Comparison of ENCODE assay signal across 12 cellular contexts in the genomic region with DNA sequence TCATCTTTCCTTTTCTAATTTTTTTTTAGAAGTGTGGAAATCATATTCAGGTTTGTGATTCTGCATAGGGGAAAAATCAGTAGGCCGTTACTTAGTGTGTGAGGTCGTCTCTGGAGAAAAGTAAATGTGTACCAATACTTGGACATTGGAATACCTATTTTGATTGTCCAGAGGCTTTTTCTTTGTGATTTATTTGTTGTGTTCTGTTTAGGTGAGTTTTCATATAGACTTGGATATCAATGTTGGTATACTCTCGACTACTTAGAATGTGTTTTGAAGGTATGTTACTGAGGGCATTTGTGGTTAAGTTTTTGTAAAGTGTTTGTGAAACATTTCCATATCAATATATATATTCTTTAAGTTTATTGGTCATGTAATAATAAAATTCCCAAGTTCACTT. TPM values are rescaled to one million over a fixed set of nuclear protein-coding genes. Genes with fewer than 3 reads are reported as not detected.
DNase-seq lines count a peak whose midpoint lies in the region; ATAC-seq and TF ChIP-seq lines count a peak whose summit lies in the region.
"Had no signal": no experiment of that assay in that cellular context is flagged by ENCODE, and none has a peak within 500 bp of the region (broad histone marks: within the 10 kb centered on the region; RNA-seq: fewer than 3 reads in every experiment).

No MANE protein-coding gene starts in this region.

- H3K36me3 Mint-ChIP-seq in activated naive CD4-positive, alpha-beta T cell treated with anti-CD3 and anti-CD28 coated beads, Interleukin-2, amount 10 ng/mL, durations not matched to agents 7 days and 5 days, result peaks cover 8% of the 10 kb centered on the region
- peaks cover 8% of the 10 kb centered on the region for H3K36me3 Mint-ChIP-seq in stimulated activated effector memory CD8-positive, alpha-beta T cell treated with anti-CD3 and anti-CD28 coated beads, Interleukin-12 subunit alpha, Interleukin-12 subunit beta, amount 100 ng/mL, for 72 hours

- H3K36me3 ChIP-seq in ovary, result no peaks in the 10 kb centered on the region

- intact Hi-C loops in ovary (cut with DNase I), result no loop called here

- ATAC-seq in stimulated activated effector memory CD8-positive, alpha-beta T cell treated with anti-CD3 and anti-CD28 coated beads, Interleukin-12 subunit alpha, Interleukin-12 subunit beta, amount 100 ng/mL, for 72 hours, result no peak
- ATAC-seq: CD8-positive, alpha-beta T cell; left colon had no signal

- WGBS in ovary, 3 donors, result 89 to 94% (median 93%) methylated on average over 3 of the region's 3 CpGs

- no peak for DNase-seq in activated naive CD4-positive, alpha-beta T cell treated with anti-CD3 and anti-CD28 coated beads, Interleukin-2, amount 10 ng/mL, durations not matched to agents 7 days and 5 days
- no peak for DNase-seq in activated naive CD4-positive, alpha-beta T cell (lab: John Stamatoyannopoulos, UW)
- DNase-seq in stimulated activated effector memory CD8-positive, alpha-beta T cell treated with anti-CD3 and anti-CD28 coated beads, Interleukin-12 subunit alpha, Interleukin-12 subunit beta, amount 100 ng/mL, for 72 hours (ENCODE audit: low spot score in 2 of 2), result no peak
- DNase-seq in ovary (no peak), GM20000 (ENCODE audit: low spot score) (no peak), NCI-H748 treated with DMSO at 0.1 percent for 48 hours (lab: John Stamatoyannopoulos, UW) (no peak)
- DNase-seq: CD8-positive, alpha-beta T cell; left colon; NCI-H187; stimulated activated CD4-positive, alpha-beta T cell treated with anti-CD3 and anti-CD28 coated beads, Interleukin-4, amount 100 ng/mL, for 24 hours had no signal

- no peak for TF ChIP-seq EP300 in ovary (IDR thresholded peaks at IDR 0.05)

- no peaks in the 10 kb centered on the region for H3K9me3 ChIP-seq in ovary

- CTCF ChIA-PET in activated naive CD4-positive, alpha-beta T cell treated with anti-CD3 and anti-CD28 coated beads, Interleukin-2, amount 10 ng/mL, durations not matched to agents 7 days and 5 days (lab: Charles Lee), result interaction anchor here (1.2 kb wide), 1 partner anchor 64 kb away, joined by 3 read pairs; no protein-coding TSS in a partner anchor

- no peak for TF ChIP-seq POLR2A in ovary (IDR thresholded peaks at IDR 0.05)

- TF ChIP-seq CTCF in VCaP (conservative IDR thresholded peaks at IDR 0.05) (no peak), ovary (IDR thresholded peaks at IDR 0.05) (no peak), GM20000 (IDR thresholded peaks at IDR 0.05; ENCODE audit: extremely low read depth, missing control alignments) (no peak)

- H3K27ac Mint-ChIP-seq in activated naive CD4-positive, alpha-beta T cell treated with anti-CD3 and anti-CD28 coated beads, Interleukin-2, amount 10 ng/mL, durations not matched to agents 7 days and 5 days, result no peak overlapping the region
- no peak overlapping the region for H3K27ac Mint-ChIP-seq in stimulated activated effector memory CD8-positive, alpha-beta T cell treated with anti-CD3 and anti-CD28 coated beads, Interleukin-12 subunit alpha, Interleukin-12 subunit beta, amount 100 ng/mL, for 72 hours

- no peaks in the 10 kb centered on the region for H3K9me3 Mint-ChIP-seq in activated naive CD4-positive, alpha-beta T cell treated with anti-CD3 and anti-CD28 coated beads, Interleukin-2, amount 10 ng/mL, durations not matched to agents 7 days and 5 days
- H3K9me3 Mint-ChIP-seq in stimulated activated effector memory CD8-positive, alpha-beta T cell treated with anti-CD3 and anti-CD28 coated beads, Interleukin-12 subunit alpha, Interleukin-12 subunit beta, amount 100 ng/mL, for 72 hours, result no peaks in the 10 kb centered on the region
- H3K9me3 Mint-ChIP-seq: CD8-positive, alpha-beta T cell had no signal

- H3K4me1 Mint-ChIP-seq in activated naive CD4-positive, alpha-beta T cell treated with anti-CD3 and anti-CD28 coated beads, Interleukin-2, amount 10 ng/mL, durations not matched to agents 7 days and 5 days, result peaks cover 56% of the 10 kb centered on the region
- H3K4me1 Mint-ChIP-seq in stimulated activated effector memory CD8-positive, alpha-beta T cell treated with anti-CD3 and anti-CD28 coated beads, Interleukin-12 subunit alpha, Interleukin-12 subunit beta, amount 100 ng/mL, for 72 hours, result peaks cover 50% of the 10 kb centered on the region

- peak overlapping the region; percentile 99 for H3K4me3 Mint-ChIP-seq in activated naive CD4-positive, alpha-beta T cell treated with anti-CD3 and anti-CD28 coated beads, Interleukin-2, amount 10 ng/mL, durations not matched to agents 7 days and 5 days
- H3K4me3 Mint-ChIP-seq in stimulated activated effector memory CD8-positive, alpha-beta T cell treated with anti-CD3 and anti-CD28 coated beads, Interleukin-12 subunit alpha, Interleukin-12 subunit beta, amount 100 ng/mL, for 72 hours, result peak overlapping the region; percentile 95

- H3K4me3 ChIP-seq in iPS-11a (ENCODE audit: low read depth, low read length) (peak overlapping the region; percentile 89), ovary (no peak overlapping the region)

- peaks cover 4% of the 10 kb centered on the region for H3K27me3 Mint-ChIP-seq in activated naive CD4-positive, alpha-beta T cell treated with anti-CD3 and anti-CD28 coated beads, Interleukin-2, amount 10 ng/mL, durations not matched to agents 7 days and 5 days

- H3K27ac ChIP-seq in VCaP (peak overlapping the region; percentile 92), ovary (no peak overlapping the region)

- H3K4me1 ChIP-seq in ovary (ENCODE audit: insufficient read depth), result peaks cover 3% of the 10 kb centered on the region

- no peaks in the 10 kb centered on the region for H3K27me3 ChIP-seq in ovary

RNA-seq across cellular contexts. Expression of a gene that starts 2.3 kb away (rescaled TPM):
- total RNA-seq in ovary, result 10 to 100 TPM; 14.6 to 40.7 (median 17.6) TPM
- polyA plus RNA-seq in ovary, result 10 to 100 TPM in 1 of 2 donors, 1 to 10 TPM in 1; 6.9 to 10.1 TPM
